ENCODE assay signal across 1 cellular context in genomic region chrX:2316534-2316933, GRCh38.
TF ChIP-seq lines count a peak whose summit lies in the region.

No MANE protein-coding gene starts in this region.

TF ChIP-seq in IMR-90, 13 proteins besides CTCF, POLR2A, EP300 and RAD21 (continued from another document):
- TF ChIP-seq RFX5 (IDR thresholded peaks at IDR 0.05; ENCODE audit: low read depth, low read length) (no peak), MAZ (IDR thresholded peaks at IDR 0.05; ENCODE audit: borderline replicate concordance, low read depth, low read length) (no peak), ELK1 (IDR thresholded peaks at IDR 0.05; ENCODE audit: borderline replicate concordance, low read depth, low read length) (no peak), MAFK (IDR thresholded peaks at IDR 0.05; ENCODE audit: low read depth, low read length) (no peak), CEBPB (IDR thresholded peaks at IDR 0.05; ENCODE audit: low read depth, low read length) (no peak), NFE2L2 (IDR thresholded peaks at IDR 0.05; ENCODE audit: low read depth, low read length) (no peak), RCOR1 (IDR thresholded peaks at IDR 0.05; ENCODE audit: insufficient replicate concordance, low read length) (no peak), BHLHE40 (IDR thresholded peaks at IDR 0.05; ENCODE audit: low read depth, low read length) (no peak), SMC3 (IDR thresholded peaks at IDR 0.05; ENCODE audit: low read depth, low read length) (no peak), MXI1 (IDR thresholded peaks at IDR 0.05; ENCODE audit: borderline replicate concordance, low read depth, low read length) (no peak), USF2 (IDR thresholded peaks at IDR 0.05; ENCODE audit: low read depth, low read length) (no peak), CHD1 (IDR thresholded peaks at IDR 0.05; ENCODE audit: low read depth, low read length) (no peak)
